Comparison of ENCODE assay signal across 22 cellular contexts in genomic region chr1:210340751-210341328, GRCh38. TPM values are rescaled to one million over a fixed set of nuclear protein-coding genes. Genes with fewer than 3 reads are reported as not detected.
DNase-seq lines count a peak whose midpoint lies in the region; ATAC-seq lines count a peak whose summit lies in the region.
"Had no signal": no experiment of that assay in that cellular context is flagged by ENCODE, and none has a peak within 500 bp of the region (broad histone marks: within the 10 kb centered on the region; RNA-seq: fewer than 3 reads in every experiment).

No MANE protein-coding gene starts in this region.

- H3K27me3 Mint-ChIP-seq in activated naive CD8-positive, alpha-beta T cell = no peaks in the 10 kb centered on the region
- peaks cover 4% of the 10 kb centered on the region for H3K27me3 Mint-ChIP-seq in stimulated activated naive CD8-positive, alpha-beta T cell treated with anti-CD3 and anti-CD28 coated beads, Interleukin-15, Interleukin-2, amounts not matched to agents 100 ng/mL and 50 ng/mL, for 24 hours

- H3K4me3 ChIP-seq in Jurkat, Clone E6-1 (ENCODE audit: low read length) = no peak overlapping the region
- H3K4me3 ChIP-seq: cardiac muscle cell, PC-9, sigmoid colon, transverse colon had no signal

- peak; percentile 65 to 81 for ATAC-seq in activated naive CD4-positive, alpha-beta T cell treated with anti-CD3 and anti-CD28 coated beads, Interleukin-2, amount 50 U/mL, for 72 hours
- ATAC-seq in GM18873 (IDR thresholded peaks at IDR 0.05; ENCODE audit: low FRiP score, unreplicated experiment) (no peak), HG03095 (IDR thresholded peaks at IDR 0.05; ENCODE audit: unreplicated experiment) (no peak)
- ATAC-seq: left cardiac atrium; naive thymus-derived CD4-positive, alpha-beta T cell had no signal

- no peak for DNase-seq in activated naive CD4-positive, alpha-beta T cell treated with anti-CD3 and anti-CD28 coated beads, Interleukin-2, amount 50 U/mL, for 72 hours (ENCODE audit: low spot score in 2 of 2)
- no peak for DNase-seq in activated naive CD4-positive, alpha-beta T cell (lab: John Stamatoyannopoulos, UW)
- DNase-seq in Jurkat, Clone E6-1 (ENCODE audit: low read depth, low spot score) = peak; percentile 48
- no peak for DNase-seq in NCI-H1436 (lab: John Stamatoyannopoulos, UW)
- DNase-seq: amygdala; EL; H7; left cardiac atrium; mesenchymal stem cell; NCI-H1417; NCI-H82; PC-9; sigmoid colon; stimulated activated naive CD4-positive, alpha-beta T cell treated with Interleukin-2 at 50 U/mL for 16 hours; transverse colon had no signal

- H3K4me3 Mint-ChIP-seq in activated naive CD8-positive, alpha-beta T cell = no peak overlapping the region
- H3K4me3 Mint-ChIP-seq in stimulated activated naive CD8-positive, alpha-beta T cell treated with anti-CD3 and anti-CD28 coated beads, Interleukin-15, Interleukin-2, amounts not matched to agents 100 ng/mL and 50 ng/mL, for 24 hours = peak overlapping the region; percentile 50
- H3K4me3 Mint-ChIP-seq: T-helper 1 cell treated with Interleukin-12 subunit alpha and Interleukin-12 subunit beta and Interleukin-4 antibody, amounts not matched to agents 30 μg/mL and 1 μg/mL, for 36 hours had no signal

- peaks cover 19% of the 10 kb centered on the region for H3K4me1 Mint-ChIP-seq in activated naive CD8-positive, alpha-beta T cell (ENCODE audit: low read depth)
- H3K4me1 Mint-ChIP-seq in stimulated activated naive CD8-positive, alpha-beta T cell treated with anti-CD3 and anti-CD28 coated beads, Interleukin-15, Interleukin-2, amounts not matched to agents 100 ng/mL and 50 ng/mL, for 24 hours (ENCODE audit: low read depth) = peaks cover 5% of the 10 kb centered on the region

- no peaks in the 10 kb centered on the region for H3K36me3 Mint-ChIP-seq in activated naive CD4-positive, alpha-beta T cell treated with anti-CD3 and anti-CD28 coated beads, Interleukin-2, amount 50 U/mL, for 72 hours
- H3K36me3 Mint-ChIP-seq in activated naive CD8-positive, alpha-beta T cell = no peaks in the 10 kb centered on the region
- no peaks in the 10 kb centered on the region for H3K36me3 Mint-ChIP-seq in stimulated activated naive CD8-positive, alpha-beta T cell treated with anti-CD3 and anti-CD28 coated beads, Interleukin-15, Interleukin-2, amounts not matched to agents 100 ng/mL and 50 ng/mL, for 24 hours (ENCODE audit: low read depth)
- H3K36me3 Mint-ChIP-seq: naive thymus-derived CD4-positive, alpha-beta T cell had no signal

- H3K9me3 Mint-ChIP-seq in activated naive CD4-positive, alpha-beta T cell treated with anti-CD3 and anti-CD28 coated beads, Interleukin-2, amount 50 U/mL, for 72 hours = no peaks in the 10 kb centered on the region
- no peaks in the 10 kb centered on the region for H3K9me3 Mint-ChIP-seq in activated naive CD8-positive, alpha-beta T cell (ENCODE audit: low read depth)
- no peaks in the 10 kb centered on the region for H3K9me3 Mint-ChIP-seq in stimulated activated naive CD8-positive, alpha-beta T cell treated with anti-CD3 and anti-CD28 coated beads, Interleukin-15, Interleukin-2, amounts not matched to agents 100 ng/mL and 50 ng/mL, for 24 hours
- H3K9me3 Mint-ChIP-seq: naive thymus-derived CD4-positive, alpha-beta T cell; T-helper 1 cell treated with Interleukin-12 subunit alpha and Interleukin-12 subunit beta and Interleukin-4 antibody, amounts not matched to agents 30 μg/mL and 1 μg/mL, for 36 hours had no signal

- H3K27ac Mint-ChIP-seq in activated naive CD4-positive, alpha-beta T cell treated with anti-CD3 and anti-CD28 coated beads, Interleukin-2, amount 50 U/mL, for 72 hours = peak overlapping the region; percentile 5 to 60
- peak overlapping the region; percentile 72 for H3K27ac Mint-ChIP-seq in activated naive CD8-positive, alpha-beta T cell
- H3K27ac Mint-ChIP-seq in stimulated activated naive CD8-positive, alpha-beta T cell treated with anti-CD3 and anti-CD28 coated beads, Interleukin-15, Interleukin-2, amounts not matched to agents 100 ng/mL and 50 ng/mL, for 24 hours = peak overlapping the region; percentile 43
- H3K27ac Mint-ChIP-seq: T-helper 1 cell treated with Interleukin-12 subunit alpha and Interleukin-12 subunit beta and Interleukin-4 antibody, amounts not matched to agents 30 μg/mL and 1 μg/mL, for 36 hours had no signal

RNA-seq across cellular contexts. Expression of gene HHAT, which starts 12.1 kb away (rescaled TPM):
- 1 to 10 TPM in 1 of 2 donors, under 1 TPM in 1; 0.59 to 1.9 TPM for total RNA-seq in activated naive CD4-positive, alpha-beta T cell treated with anti-CD3 and anti-CD28 coated beads, Interleukin-2, amount 50 U/mL, for 72 hours
- polyA plus RNA-seq in Jurkat, Clone E6-1 (2012; ENCODE audit: insufficient read depth, insufficient read length) = 1.7 TPM

Comparison
In these comparisons a context has a peak if more than half of its experiments do, and no peak if none do; other contexts are left out.
1. ATAC-seq: peak in activated naive CD4-positive, alpha-beta T cell treated with anti-CD3 and anti-CD28 coated beads, Interleukin-2, amount 50 U/mL, for 72 hours (2 of 2); none in GM18873 (single experiment) and HG03095 (single experiment).
2. Peak in every context shown above with its lines, with median percentiles within 50 percentile points of each other: H3K27ac Mint-ChIP-seq.